ENCODE assay signal across 9 cellular contexts in genomic region chr1:2415801-2416208, GRCh38. TPM values are rescaled to one million over a fixed set of nuclear protein-coding genes. Genes with fewer than 3 reads are reported as not detected.
A peak's percentile ranks its signal among the peaks of the same experiment; 100 is the strongest.
DNase-seq lines count a peak whose midpoint lies in the region; ATAC-seq, FAIRE-seq and TF ChIP-seq lines count a peak whose summit lies in the region.
"Had no signal": no experiment of that assay in that cellular context is flagged by ENCODE, and none has a peak within 500 bp of the region (broad histone marks: within the 10 kb centered on the region; RNA-seq: fewer than 3 reads in every experiment).

No MANE protein-coding gene starts in this region.

- H3K4me1 ChIP-seq in small intestine (ENCODE audit: control insufficient read depth in 2 of 2, insufficient read depth in 1 of 2, low read depth in 1 of 2, low read length in 1 of 2) (peaks cover 0 to 2% of the 10 kb centered on the region in 2 donors), SK-N-SH (ENCODE audit: control insufficient read depth in 1 of 2, insufficient read depth in 2 of 2, low read depth in 1 of 2, low read length in 1 of 2) (peaks cover 7 to 32% of the 10 kb centered on the region in 2 experiments; a peak in 1 of 4 replicates)

- no peaks in the 10 kb centered on the region for H3K36me3 ChIP-seq in small intestine (ENCODE audit: control insufficient read depth in 2 of 2, insufficient read depth in 2 of 2, low read length in 2 of 2)
- no peaks in the 10 kb centered on the region for H3K36me3 ChIP-seq in SK-N-SH (replicated peaks in 1 of 2; ENCODE audit: control insufficient read depth in 1 of 2, insufficient read depth in 2 of 2, low read length in 1 of 2)

- DNase-seq in DMS53 treated with DMSO at 0.1 percent for 48 hours (lab: John Stamatoyannopoulos, UW; ENCODE audit: unreplicated experiment) (peak; percentile 63), NCI-H510A (lab: John Stamatoyannopoulos, UW) (peak; percentile 77), small intestine (peak; percentile 69), NCI-H1105 treated with DMSO at 0.1 percent for 48 hours (lab: John Stamatoyannopoulos, UW) (no peak), SK-N-SH (no peak), anterior cingulate cortex (lab: John Stamatoyannopoulos, UW) (no peak), NCI-H2081 (lab: John Stamatoyannopoulos, UW) (no peak)
- DNase-seq: NCI-H1930 had no signal

- no peak for TF ChIP-seq RAD21 in SK-N-SH (IDR thresholded peaks at IDR 0.05; ENCODE audit: low read length)

- 3 to 36% (median 13%) methylated on average over 18 to 19 of the region's 19 CpGs for WGBS in small intestine, 3 donors
- 44% methylated on average over 14 of the region's 19 CpGs for WGBS in SK-N-SH (ENCODE audit: low lambda C conversion rate)

- H2AFZ ChIP-seq in SK-N-SH (ENCODE audit: low read depth), result no peak overlapping the region

- no peaks in the 10 kb centered on the region for H3K9me3 Mint-ChIP-seq in activated T-helper 17 cell treated with anti-CD3 and anti-CD28 coated beads, Interleukin-2, amount 50 U/mL, for 72 hours

- CTCF ChIA-PET in SK-N-SH (lab: Yijun Ruan, JAX), result interaction anchor here (1.3 to 4.0 kb wide), 5 partner anchors 11 to 132 kb away, joined by 3 to 44 read pairs (median 11); no protein-coding TSS in a partner anchor

- POLR2A ChIA-PET in SK-N-SH (lab: Yijun Ruan, JAX), result interaction anchor here (0.7 kb wide), 1 partner anchor 46 kb away, joined by 3 read pairs; no protein-coding TSS in a partner anchor

- H3K4me3 ChIP-seq in small intestine (ENCODE audit: low read depth in 1 of 2, low read length in 2 of 2) (peak overlapping the region in 1 of 2 donors; percentile 52), SK-N-SH (ENCODE audit: low read depth in 2 of 2, low read length in 1 of 2) (no peak overlapping the region)

- FAIRE-seq in small intestine (lab: Jason Lieb, UNC), result no peak

- H3K4me3 Mint-ChIP-seq in activated T-helper 17 cell treated with anti-CD3 and anti-CD28 coated beads, Interleukin-2, amount 50 U/mL, for 72 hours, result peak overlapping the region; percentile 92

- H3K9ac ChIP-seq in SK-N-SH, result no peak overlapping the region

- no peaks in the 10 kb centered on the region for H3K9me3 ChIP-seq in small intestine (ENCODE audit: control insufficient read depth, low read depth)
- H3K9me3 ChIP-seq in SK-N-SH, result no peaks in the 10 kb centered on the region

- no peak overlapping the region for H3K4me2 ChIP-seq in SK-N-SH

- peak overlapping the region; percentile 93 for H3K27ac Mint-ChIP-seq in activated T-helper 17 cell treated with anti-CD3 and anti-CD28 coated beads, Interleukin-2, amount 50 U/mL, for 72 hours

- H4K20me1 ChIP-seq in SK-N-SH (ENCODE audit: insufficient read depth), result no peaks in the 10 kb centered on the region

- H3F3A ChIP-seq in SK-N-SH (replicated peaks; ENCODE audit: insufficient read depth), result no peaks in the 10 kb centered on the region

- H3K27ac ChIP-seq in small intestine (ENCODE audit: low read depth in 1 of 2, low read length in 1 of 2) (peak overlapping the region; percentile 26 to 68), SK-N-SH (ENCODE audit: low read depth in 2 of 2, low read length in 1 of 2) (no peak overlapping the region)

- no peaks in the 10 kb centered on the region for H3K9me2 ChIP-seq in SK-N-SH

- no peak for TF ChIP-seq EP300 in SK-N-SH (IDR thresholded peaks at IDR 0.05; ENCODE audit: borderline replicate concordance in 1 of 2, low read depth in 1 of 2, low read length in 1 of 2)

- TF ChIP-seq CTCF in SK-N-SH (IDR thresholded peaks at IDR 0.05), result no peak

- H3K79me2 ChIP-seq in SK-N-SH (ENCODE audit: insufficient read depth), result peaks cover 14% of the 10 kb centered on the region

- peak; percentile 30 for ATAC-seq in activated T-helper 17 cell treated with anti-CD3 and anti-CD28 coated beads, Interleukin-2, amount 50 U/mL, for 72 hours (replicated peaks)

- peaks cover 5% of the 10 kb centered on the region for H3K36me3 Mint-ChIP-seq in activated T-helper 17 cell treated with anti-CD3 and anti-CD28 coated beads, Interleukin-2, amount 50 U/mL, for 72 hours (ENCODE audit: low read depth)

- H3K27me3 Mint-ChIP-seq in activated T-helper 17 cell treated with anti-CD3 and anti-CD28 coated beads, Interleukin-2, amount 50 U/mL, for 72 hours, result no peaks in the 10 kb centered on the region

- H3K27me3 ChIP-seq in small intestine (ENCODE audit: control insufficient read depth in 2 of 2, insufficient read depth in 2 of 2, low read length in 2 of 2) (no peaks in the 10 kb centered on the region), SK-N-SH (ENCODE audit: insufficient read depth) (peaks cover 29% of the 10 kb centered on the region)

- H3K4me1 Mint-ChIP-seq in activated T-helper 17 cell treated with anti-CD3 and anti-CD28 coated beads, Interleukin-2, amount 50 U/mL, for 72 hours, result peaks cover 22% of the 10 kb centered on the region

TF ChIP-seq in SK-N-SH, 30 proteins besides CTCF, POLR2A, EP300 and RAD21 (continues in another document):
- TF ChIP-seq FOXM1 (IDR thresholded peaks at IDR 0.05; ENCODE audit: low read depth) (no peak), USF1 (IDR thresholded peaks at IDR 0.05; ENCODE audit: borderline replicate concordance, low read depth) (no peak), ELF1 (IDR thresholded peaks at IDR 0.05) (no peak), PBX3 (IDR thresholded peaks at IDR 0.05) (no peak), REST (IDR thresholded peaks at IDR 0.05; ENCODE audit: low read depth, low read length) (no peak), TEAD4 (IDR thresholded peaks at IDR 0.05; ENCODE audit: borderline replicate concordance, insufficient read depth) (no peak), MEF2A (IDR thresholded peaks at IDR 0.05; ENCODE audit: borderline replicate concordance, low read depth) (no peak), POLR2AphosphoS5 (IDR thresholded peaks at IDR 0.05; ENCODE audit: low read depth, low read length) (no peak), RXRA (IDR thresholded peaks at IDR 0.05; ENCODE audit: borderline replicate concordance, low read depth) (no peak), FOSL2 (IDR thresholded peaks at IDR 0.05; ENCODE audit: borderline replicate concordance, low read depth) (no peak), NRF1 (IDR thresholded peaks at IDR 0.05; ENCODE audit: low read depth, low read length) (no peak)

RNA-seq across cellular contexts. Expression of gene PEX10, which starts 3.4 kb away (rescaled TPM):
- 10 to 100 TPM; 10.0 to 13.1 TPM for total RNA-seq in activated T-helper 17 cell treated with anti-CD3 and anti-CD28 coated beads, Interleukin-2, amount 50 U/mL, for 72 hours
- polyA plus RNA-seq in small intestine (10 to 100 TPM; 11.9 to 21.3 (median 12.4) TPM), SK-N-SH (2012; rRNA removed) (25.7 and 28.6 TPM in 2 replicates)
- polyA plus RNA-seq in SK-N-SH (2012; cell fraction: cytosol; rRNA removed), result 15.1 and 21.5 TPM in 2 replicates
- polyA plus RNA-seq in SK-N-SH (2012; cell fraction: nucleus; rRNA removed), result 36.3 and 37.8 TPM in 2 replicates

RNA-seq across cellular contexts. Expression of gene RER1, which starts 24.2 kb away (rescaled TPM):
- 100 to 1,000 TPM; 120 to 180 TPM for total RNA-seq in activated T-helper 17 cell treated with anti-CD3 and anti-CD28 coated beads, Interleukin-2, amount 50 U/mL, for 72 hours
- 100 to 1,000 TPM in 1 of 3 donors, 10 to 100 TPM in 2; 70.0 to 106 (median 71.1) TPM for polyA plus RNA-seq in small intestine
- polyA plus RNA-seq in SK-N-SH (2012; rRNA removed), result 181 and 189 TPM in 2 replicates
- polyA plus RNA-seq in SK-N-SH (2012; cell fraction: cytosol; rRNA removed), result 176 and 236 TPM in 2 replicates
- 214 and 301 TPM in 2 replicates for polyA plus RNA-seq in SK-N-SH (2012; cell fraction: nucleus; rRNA removed)

RNA-seq across cellular contexts. Expression of gene MORN1, which starts 24.5 kb away (rescaled TPM):
- total RNA-seq in activated T-helper 17 cell treated with anti-CD3 and anti-CD28 coated beads, Interleukin-2, amount 50 U/mL, for 72 hours, result 1 to 10 TPM; 4.4 to 5.3 TPM
- 1 to 10 TPM; 1.1 to 4.3 (median 1.3) TPM for polyA plus RNA-seq in small intestine
- polyA plus RNA-seq in SK-N-SH (2012; rRNA removed), result 13.7 and 16.3 TPM in 2 replicates
- 9.6 and 10.3 TPM in 2 replicates for polyA plus RNA-seq in SK-N-SH (2012; cell fraction: cytosol; rRNA removed)
- polyA plus RNA-seq in SK-N-SH (2012; cell fraction: nucleus; rRNA removed), result 35.5 and 38.1 TPM in 2 replicates

Comparison
In these comparisons a context has a peak if more than half of its experiments do, and no peak if none do; other contexts are left out.
1. DNase-seq: peak in DMS53 treated with DMSO at 0.1 percent for 48 hours (single experiment), NCI-H510A (single experiment) and small intestine (single experiment); none in NCI-H1105 treated with DMSO at 0.1 percent for 48 hours (single experiment), SK-N-SH (single experiment), anterior cingulate cortex (0 of 58) and NCI-H2081 (0 of 2).
2. H3K27ac ChIP-seq: peak in small intestine (2 of 2); none in SK-N-SH (0 of 2).